ENCODE assay signal across 1 cellular context in genomic region chr5:102536323-102536928, GRCh38.
TF ChIP-seq lines count a peak whose summit lies in the region.

No MANE protein-coding gene starts in this region.

TF ChIP-seq in K562, 482 proteins besides CTCF, POLR2A, EP300 and RAD21 (continued from another document):
- no peak for TF ChIP-seq CTCFL (IDR thresholded peaks at IDR 0.05; ENCODE audit: borderline replicate concordance, insufficient read depth, low read depth, low read length, poor library complexity, severe bottlenecking)
- no peak for TF ChIP-seq ZFX (CRISPR knock-in tag; IDR thresholded peaks at IDR 0.05)
- TF ChIP-seq JUNB (CRISPR knock-in tag; conservative IDR thresholded peaks at IDR 0.05): no peak
TF ChIP-seq in K562: peak in this region for 0.
